Comparison of ENCODE assay signal across 27 cellular contexts in genomic region chr9:135081731-135082130, GRCh38. TPM values are rescaled to one million over a fixed set of nuclear protein-coding genes. Genes with fewer than 3 reads are reported as not detected.
"Had no signal": no experiment of that assay in that cellular context is flagged by ENCODE, and none has a peak within 500 bp of the region (broad histone marks: within the 10 kb centered on the region; RNA-seq: fewer than 3 reads in every experiment).

No MANE protein-coding gene starts in this region.

- H3K9me3 ChIP-seq: adrenal gland, body of pancreas, gastroesophageal sphincter, thoracic aorta, uterus had no signal

- H3K36me3 ChIP-seq: adrenal gland, gastroesophageal sphincter, thoracic aorta, uterus had no signal

- H3K27ac ChIP-seq: adrenal gland, body of pancreas, gastroesophageal sphincter, skin epidermis, thoracic aorta, uterus had no signal

- H3K27me3 ChIP-seq: adrenal gland, body of pancreas, uterus had no signal

- DNase-seq: activated CD4-positive, alpha-beta T cell treated with anti-CD3 and anti-CD28 coated beads, Interleukin-2, amount 10 ng/mL, durations not matched to agents 7 days and 5 days; activated CD4-positive, CD25-positive, alpha-beta regulatory T cell treated with anti-CD3 and anti-CD28 coated beads, Interleukin-2, amount 50 U/mL, for 72 hours; activated CD8-positive, alpha-beta T cell treated with anti-CD3 and anti-CD28 coated beads for 36 hours; activated naive CD4-positive, alpha-beta T cell; activated naive CD8-positive, alpha-beta T cell treated with anti-CD3 and anti-CD28 coated beads for 36 hours; activated T-cell treated with anti-CD3 and anti-CD28 coated beads, Interleukin-2, amount 50 U/mL, for 4 hours; cortex of kidney; effector memory CD8-positive, alpha-beta T cell; erythroblast; hypothalamus; immature natural killer cell; nucleus accumbens; right cardiac atrium; stimulated activated CD4-positive, alpha-beta T cell treated with anti-CD3 and anti-CD28 coated beads, Interleukin-4, amount 100 ng/mL, for 24 hours; T-helper 17 cell; T1000; trophoblast cell had no signal

- ATAC-seq: activated CD8-positive, alpha-beta T cell treated with anti-CD3 and anti-CD28 coated beads for 36 hours; activated T-cell treated with anti-CD3 and anti-CD28 coated beads, Interleukin-2, amount 50 U/mL, for 4 hours; activated T-helper 17 cell treated with anti-CD3 and anti-CD28 coated beads, Interleukin-2, amount 50 U/mL, for 72 hours; body of pancreas; effector memory CD8-positive, alpha-beta T cell; gastroesophageal sphincter; left lobe of liver; right cardiac atrium; SK-N-SH treated with all-trans-retinoic acid at 6 μM for 48 hours; stimulated activated effector memory CD8-positive, alpha-beta T cell treated with anti-CD3 and anti-CD28 coated beads, Interleukin-12 subunit alpha, Interleukin-12 subunit beta, amount 100 ng/mL, for 72 hours; T-helper 17 cell had no signal

- H3K4me1 ChIP-seq: uterus had no signal

- H3K4me3 ChIP-seq: adrenal gland, body of pancreas, gastroesophageal sphincter, skin epidermis, thoracic aorta, uterus had no signal

RNA-seq across cellular contexts. Expression of gene OLFM1, which starts 5.7 kb away (rescaled TPM):
- total RNA-seq: activated CD4-positive, alpha-beta T cell treated with anti-CD3 and anti-CD28 coated beads, Interleukin-2, amount 10 ng/mL, durations not matched to agents 7 days and 5 days; activated CD8-positive, alpha-beta T cell treated with anti-CD3 and anti-CD28 coated beads for 36 hours; activated naive CD8-positive, alpha-beta T cell treated with anti-CD3 and anti-CD28 coated beads for 36 hours; T-helper 17 cell had no signal
- polyA plus RNA-seq: immature natural killer cell had no signal
